25 cellular contexts compared by ENCODE assay signal in genomic region chr3:43954321-43954720, GRCh38.
"Had no signal": no experiment of that assay in that cellular context is flagged by ENCODE, and none has a peak within 500 bp of the region (broad histone marks: within the 10 kb centered on the region; RNA-seq: fewer than 3 reads in every experiment).

No MANE protein-coding gene starts in this region.

- H3K36me3 ChIP-seq: breast epithelium, gastroesophageal sphincter, right atrium auricular region, uterus had no signal

- H3K9ac ChIP-seq: parathyroid adenoma had no signal

- H3K9me3 ChIP-seq: breast epithelium, gastroesophageal sphincter, right atrium auricular region, testis, uterus had no signal

- ATAC-seq: activated CD8-positive, alpha-beta T cell treated with anti-CD3 and anti-CD28 coated beads for 36 hours; activated T-cell treated with anti-CD3 and anti-CD28 coated beads, Interleukin-2, amount 50 U/mL, for 4 hours; activated T-helper 17 cell treated with anti-CD3 and anti-CD28 coated beads, Interleukin-2, amount 50 U/mL, for 72 hours; gastroesophageal sphincter; naive thymus-derived CD8-positive, alpha-beta T cell; stimulated activated naive CD8-positive, alpha-beta T cell treated with anti-CD3 and anti-CD28 coated beads, Interleukin-15, Interleukin-2, amounts not matched to agents 100 U/mL and 50 U/mL, for 24 hours had no signal

- H3K4me1 ChIP-seq: breast epithelium, parathyroid adenoma, testis, uterus had no signal

- FAIRE-seq: keratinocyte had no signal

- H3K79me2 ChIP-seq: parathyroid adenoma had no signal

- H2AFZ ChIP-seq: parathyroid adenoma had no signal

- H3K4me3 ChIP-seq: breast epithelium, gastroesophageal sphincter, right atrium auricular region, testis, uterus had no signal

- DNase-seq: activated B cell treated with CpG ODN at 0.5 μM for 24 hours; activated CD4-positive, alpha-beta T cell treated with anti-CD3 and anti-CD28 coated beads, Interleukin-2, amount 50 U/mL, for 1 hour; activated CD8-positive, alpha-beta T cell treated with anti-CD3 and anti-CD28 coated beads for 36 hours; activated gamma-delta T cell treated with Interleukin-2 at 50 U/mL for 16 hours; activated naive CD4-positive, alpha-beta T cell treated with anti-CD3 and anti-CD28 coated beads, Interleukin-2, amount 50 U/mL, for 16 hours; activated T-cell treated with anti-CD3 and anti-CD28 coated beads, Interleukin-2, amount 50 U/mL, for 4 hours; central memory CD4-positive, alpha-beta T cell; effector CD4-positive, alpha-beta T cell; hippocampal formation; left cardiac atrium; mammary epithelial cell; naive thymus-derived CD8-positive, alpha-beta T cell; nucleus accumbens; stimulated activated CD4-positive, alpha-beta T cell treated with anti-CD3 and anti-CD28 coated beads, Interleukin-12 subunit alpha, Interleukin-12 subunit beta, amount 100 ng/mL, for 4 hours; stimulated activated CD4-positive, alpha-beta T cell treated with anti-CD3 and anti-CD28 coated beads, Interleukin-4, amount 100 ng/mL, for 1 hour; stimulated activated naive CD8-positive, alpha-beta T cell treated with anti-CD3 and anti-CD28 coated beads, Interleukin-15, Interleukin-2, amounts not matched to agents 100 U/mL and 50 U/mL, for 24 hours; T-helper 2 cell; testis; uterus had no signal

- H3K27ac ChIP-seq: breast epithelium, gastroesophageal sphincter, parathyroid adenoma, right atrium auricular region, testis, uterus had no signal

- H3K27me3 ChIP-seq: breast epithelium, testis, uterus had no signal
